ENCODE assay signal across 21 cellular contexts in genomic region chr4:3449574-3450534, GRCh38.
"Had no signal": no experiment of that assay in that cellular context is flagged by ENCODE, and none has a peak within 500 bp of the region (broad histone marks: within the 10 kb centered on the region; RNA-seq: fewer than 3 reads in every experiment).

No MANE protein-coding gene starts in this region.

- H3K9me3 Mint-ChIP-seq: activated CD4-positive, alpha-beta memory T cell treated with anti-CD3 and anti-CD28 coated beads, Interleukin-2, amount 10 ng/mL, durations not matched to agents 7 days and 5 days; activated CD4-positive, alpha-beta T cell treated with anti-CD3 and anti-CD28 coated beads, Interleukin-2, amount 10 ng/mL, durations not matched to agents 24 days and 14 days; activated naive CD8-positive, alpha-beta T cell treated with anti-CD3 and anti-CD28 coated beads, Interleukin-2, amount 50 U/mL, for 24 hours; activated T-cell treated with anti-CD3 and anti-CD28 coated beads, Interleukin-2, amount 50 U/mL, for 4 hours; activated T-helper 17 cell treated with anti-CD3 and anti-CD28 coated beads, Interleukin-2, amount 50 U/mL, for 72 hours; natural killer cell treated with Interleukin-12 subunit alpha and Interleukin-12 subunit beta and Interleukin-15 and Interleukin-18, amount 100 ng/mL, for 72 hours; stimulated activated effector memory CD8-positive, alpha-beta T cell treated with anti-CD3 and anti-CD28 coated beads, Interleukin-12 subunit alpha, Interleukin-12 subunit beta, amount 100 ng/mL, for 72 hours had no signal

- ATAC-seq: activated naive CD8-positive, alpha-beta T cell treated with anti-CD3 and anti-CD28 coated beads, Interleukin-2, amount 50 U/mL, for 24 hours; activated T-cell treated with anti-CD3 and anti-CD28 coated beads, Interleukin-2, amount 50 U/mL, for 4 hours; activated T-helper 17 cell treated with anti-CD3 and anti-CD28 coated beads, Interleukin-2, amount 50 U/mL, for 72 hours; foreskin keratinocyte; lower lobe of right lung; natural killer cell treated with Interleukin-12 subunit alpha and Interleukin-12 subunit beta and Interleukin-15 and Interleukin-18, amount 100 ng/mL, for 72 hours; stimulated activated effector memory CD8-positive, alpha-beta T cell treated with anti-CD3 and anti-CD28 coated beads, Interleukin-12 subunit alpha, Interleukin-12 subunit beta, amount 100 ng/mL, for 72 hours had no signal

- H3K4me3 Mint-ChIP-seq: activated CD4-positive, alpha-beta memory T cell treated with anti-CD3 and anti-CD28 coated beads, Interleukin-2, amount 10 ng/mL, durations not matched to agents 7 days and 5 days; activated CD4-positive, alpha-beta T cell treated with anti-CD3 and anti-CD28 coated beads, Interleukin-2, amount 10 ng/mL, durations not matched to agents 24 days and 14 days; activated naive CD8-positive, alpha-beta T cell treated with anti-CD3 and anti-CD28 coated beads, Interleukin-2, amount 50 U/mL, for 24 hours; activated T-cell treated with anti-CD3 and anti-CD28 coated beads, Interleukin-2, amount 50 U/mL, for 4 hours; activated T-helper 17 cell treated with anti-CD3 and anti-CD28 coated beads, Interleukin-2, amount 50 U/mL, for 72 hours; endodermal cell; natural killer cell treated with Interleukin-12 subunit alpha and Interleukin-12 subunit beta and Interleukin-15 and Interleukin-18, amount 100 ng/mL, for 72 hours; stimulated activated effector memory CD8-positive, alpha-beta T cell treated with anti-CD3 and anti-CD28 coated beads, Interleukin-12 subunit alpha, Interleukin-12 subunit beta, amount 100 ng/mL, for 72 hours had no signal

- H3K27ac Mint-ChIP-seq: activated CD4-positive, alpha-beta memory T cell treated with anti-CD3 and anti-CD28 coated beads, Interleukin-2, amount 10 ng/mL, durations not matched to agents 7 days and 5 days; activated CD4-positive, alpha-beta T cell treated with anti-CD3 and anti-CD28 coated beads, Interleukin-2, amount 10 ng/mL, durations not matched to agents 24 days and 14 days; activated naive CD8-positive, alpha-beta T cell treated with anti-CD3 and anti-CD28 coated beads, Interleukin-2, amount 50 U/mL, for 24 hours; activated T-helper 17 cell treated with anti-CD3 and anti-CD28 coated beads, Interleukin-2, amount 50 U/mL, for 72 hours; endodermal cell; natural killer cell treated with Interleukin-12 subunit alpha and Interleukin-12 subunit beta and Interleukin-15 and Interleukin-18, amount 100 ng/mL, for 72 hours had no signal

- H3K4me1 Mint-ChIP-seq: activated CD4-positive, alpha-beta memory T cell treated with anti-CD3 and anti-CD28 coated beads, Interleukin-2, amount 10 ng/mL, durations not matched to agents 7 days and 5 days; activated CD4-positive, alpha-beta T cell treated with anti-CD3 and anti-CD28 coated beads, Interleukin-2, amount 10 ng/mL, durations not matched to agents 24 days and 14 days; activated naive CD8-positive, alpha-beta T cell treated with anti-CD3 and anti-CD28 coated beads, Interleukin-2, amount 50 U/mL, for 24 hours; activated T-helper 17 cell treated with anti-CD3 and anti-CD28 coated beads, Interleukin-2, amount 50 U/mL, for 72 hours; endodermal cell; stimulated activated effector memory CD8-positive, alpha-beta T cell treated with anti-CD3 and anti-CD28 coated beads, Interleukin-12 subunit alpha, Interleukin-12 subunit beta, amount 100 ng/mL, for 72 hours had no signal

- H3K27me3 Mint-ChIP-seq: activated CD4-positive, alpha-beta T cell treated with anti-CD3 and anti-CD28 coated beads, Interleukin-2, amount 10 ng/mL, durations not matched to agents 24 days and 14 days; activated T-helper 17 cell treated with anti-CD3 and anti-CD28 coated beads, Interleukin-2, amount 50 U/mL, for 72 hours; natural killer cell treated with Interleukin-12 subunit alpha and Interleukin-12 subunit beta and Interleukin-15 and Interleukin-18, amount 100 ng/mL, for 72 hours had no signal

- H3K36me3 Mint-ChIP-seq: natural killer cell treated with Interleukin-12 subunit alpha and Interleukin-12 subunit beta and Interleukin-15 and Interleukin-18, amount 100 ng/mL, for 72 hours; stimulated activated effector memory CD8-positive, alpha-beta T cell treated with anti-CD3 and anti-CD28 coated beads, Interleukin-12 subunit alpha, Interleukin-12 subunit beta, amount 100 ng/mL, for 72 hours had no signal

- DNase-seq: activated CD4-positive, alpha-beta memory T cell treated with anti-CD3 and anti-CD28 coated beads, Interleukin-2, amount 10 ng/mL, durations not matched to agents 7 days and 5 days; activated CD4-positive, alpha-beta T cell treated with anti-CD3 and anti-CD28 coated beads, Interleukin-2, amount 10 ng/mL, durations not matched to agents 24 days and 14 days; activated CD4-positive, CD25-positive, alpha-beta regulatory T cell treated with anti-CD3 and anti-CD28 coated beads, Interleukin-2, amount 50 U/mL, for 72 hours; activated gamma-delta T cell treated with Interleukin-2 at 50 U/mL for 16 hours; activated naive CD4-positive, alpha-beta T cell treated with anti-CD3 and anti-CD28 coated beads, Interleukin-2, amount 50 U/mL, for 16 hours; activated naive CD8-positive, alpha-beta T cell treated with anti-CD3 and anti-CD28 coated beads, Interleukin-2, amount 50 U/mL, for 24 hours; activated T-cell treated with anti-CD3 and anti-CD28 coated beads, Interleukin-2, amount 50 U/mL, for 4 hours; amygdala; central memory CD4-positive, alpha-beta T cell; endodermal cell; foreskin keratinocyte; lower lobe of right lung; mesendoderm; sigmoid colon; small intestine; stimulated activated CD4-positive, alpha-beta T cell treated with anti-CD3 and anti-CD28 coated beads, Interleukin-4, amount 100 ng/mL, for 24 hours; T-helper 2 cell; tibial artery had no signal
